7 cellular contexts compared by ENCODE assay signal in genomic region chr3:27659279-27660021, GRCh38.
DNase-seq lines count a peak whose midpoint lies in the region; ATAC-seq and TF ChIP-seq lines count a peak whose summit lies in the region.

No MANE protein-coding gene starts in this region.

- TF ChIP-seq CTCF in GM12801 (IDR thresholded peaks at IDR 0.05; ENCODE audit: extremely low read depth, insufficient read length), result peak; percentile 39
- TF ChIP-seq CTCF in MCF 10A (IDR thresholded peaks at IDR 0.05; ENCODE audit: unreplicated experiment), result peak; percentile 82

- DNase-seq in HuH-7 (ENCODE audit: low spot score) (peak; percentile 76), T-cell (peak in 22 of 34 experiments; percentile 5 to 55 (median 31)), MCF 10A (ENCODE audit: unreplicated experiment) (peak; percentile 66), left kidney (ENCODE audit: low read depth, low spot score) (peak; percentile 71)
- DNase-seq in stimulated activated CD8-positive, alpha-beta memory T cell treated with anti-CD3 and anti-CD28 coated beads, Interleukin-7, amount 100 ng/mL, for 4 hours (ENCODE audit: low read depth in 2 of 2), result peak; percentile 16 to 19

- no TSS peak for BruUV-seq in MCF 10A (replicated peaks; lab: Mats Ljungman, UMichigan)

- no peaks in the 10 kb centered on the region for H3K36me3 Mint-ChIP-seq in T-cell
- H3K36me3 Mint-ChIP-seq in MCF 10A (ENCODE audit: insufficient read depth, unreplicated experiment), result no peaks in the 10 kb centered on the region

- peak; percentile 90 for ATAC-seq in GM21528 (IDR thresholded peaks at IDR 0.05; ENCODE audit: low FRiP score, unreplicated experiment)
- peak in 2 of 4 experiments; percentile 60 to 62 for ATAC-seq in T-cell (replicated peaks in 1 of 4)

- no peaks in the 10 kb centered on the region for H3K9me3 Mint-ChIP-seq in T-cell
- H3K9me3 Mint-ChIP-seq in MCF 10A (ENCODE audit: unreplicated experiment), result no peaks in the 10 kb centered on the region

- intact Hi-C loops in MCF 10A (cut with micrococcal nuclease), result loop anchor here (1.0 to 5.0 kb wide), 3 partner anchors 127 to 192 kb away; no protein-coding TSS in a partner anchor

- H3K27ac Mint-ChIP-seq in T-cell (no peak overlapping the region), MCF 10A (ENCODE audit: low read depth, unreplicated experiment) (no peak overlapping the region)

- POLR2A ChIA-PET in T-cell (lab: Charles Lee) (no interaction called here), MCF 10A (lab: Yijun Ruan, JAX) (interaction anchor here (0.6 to 1.5 kb wide), 3 partner anchors 13 to 175 kb away, joined by 3 to 4 read pairs (median 3); no protein-coding TSS in a partner anchor)

- CTCF ChIA-PET in T-cell (lab: Charles Lee) (interaction anchor here in 1 of 2 donors (1.0 kb wide), 1 partner anchor 48 kb away, joined by 3 read pairs; no protein-coding TSS in a partner anchor), MCF 10A (lab: Yijun Ruan, JAX) (interaction anchor here (0.7 to 3.2 kb wide), 13 partner anchors 8 to 192 kb away, joined by 3 to 10 read pairs (median 3); no protein-coding TSS in a partner anchor)

- peaks cover 2 to 6% of the 10 kb centered on the region in 2 donors for H3K27me3 Mint-ChIP-seq in T-cell
- no peaks in the 10 kb centered on the region for H3K27me3 Mint-ChIP-seq in MCF 10A (ENCODE audit: insufficient read depth, unreplicated experiment)

- H3K4me3 Mint-ChIP-seq in T-cell (no peak overlapping the region), MCF 10A (ENCODE audit: unreplicated experiment) (no peak overlapping the region)

- H3K4me1 Mint-ChIP-seq in T-cell (peaks cover 0 to 12% (median 6%) of the 10 kb centered on the region in 3 donors), MCF 10A (ENCODE audit: insufficient read depth, unreplicated experiment) (peaks cover 5% of the 10 kb centered on the region)

Comparison
In these comparisons a context has a peak if more than half of its experiments do, and no peak if none do; other contexts are left out.
1. DNase-seq: peak in every context shown above with its lines; median percentile 76 in HuH-7; 71 in left kidney; 66 in MCF 10A; 31 in T-cell; 18 in stimulated activated CD8-positive, alpha-beta memory T cell treated with anti-CD3 and anti-CD28 coated beads, Interleukin-7, amount 100 ng/mL, for 4 hours.